In genomic region chr14:103116645-103117044, GRCh38 we compare ENCODE assay signal across 19 cellular contexts. TPM values are rescaled to one million over a fixed set of nuclear protein-coding genes. Genes with fewer than 3 reads are reported as not detected.
DNase-seq lines count a peak whose midpoint lies in the region; ATAC-seq, FAIRE-seq and TF ChIP-seq lines count a peak whose summit lies in the region.
"Had no signal": no experiment of that assay in that cellular context is flagged by ENCODE, and none has a peak within 500 bp of the region (broad histone marks: within the 10 kb centered on the region; RNA-seq: fewer than 3 reads in every experiment).

No MANE protein-coding gene starts in this region.

- H3K4me2 ChIP-seq in GM12878 (ENCODE audit: control insufficient read depth, insufficient read depth) = no peak overlapping the region

- TF ChIP-seq EP300 in GM12878 (IDR thresholded peaks at IDR 0.05; ENCODE audit: borderline replicate concordance in 1 of 2, control insufficient read depth in 1 of 2, low read depth in 2 of 2, low read length in 2 of 2) = no peak

- TF ChIP-seq CTCF in CD14-positive monocyte (IDR thresholded peaks at IDR 0.05) (no peak), GM12878 (IDR thresholded peaks at IDR 0.05 in 2 of 3, conservative IDR thresholded peaks at IDR 0.05 in 1 of 3; ENCODE audit: control insufficient read depth in 2 of 3, extremely low read depth in 1 of 3, insufficient read depth in 1 of 3, low read depth in 3 of 3, low read length in 3 of 3) (no peak), neutrophil (IDR thresholded peaks at IDR 0.05) (no peak)

- H3K9me3 Mint-ChIP-seq in CD14-positive monocyte = no peaks in the 10 kb centered on the region
- H3K9me3 Mint-ChIP-seq in activated CD4-positive, alpha-beta T cell treated with anti-CD3 and anti-CD28 coated beads, Interleukin-2, amount 10 ng/mL, durations not matched to agents 24 days and 14 days = no peaks in the 10 kb centered on the region
- H3K9me3 Mint-ChIP-seq: CD4-positive, alpha-beta memory T cell had no signal

- no peak overlapping the region for H3K4me3 Mint-ChIP-seq in CD14-positive monocyte
- H3K4me3 Mint-ChIP-seq in activated CD4-positive, alpha-beta T cell treated with anti-CD3 and anti-CD28 coated beads, Interleukin-2, amount 10 ng/mL, durations not matched to agents 24 days and 14 days = no peak overlapping the region

- no peaks in the 10 kb centered on the region for H4K20me1 ChIP-seq in GM12878 (ENCODE audit: control insufficient read depth, insufficient read depth)

- FAIRE-seq in GM12878 (lab: Jason Lieb, UNC) = no peak
- FAIRE-seq: D721Med had no signal

- H3K27ac Mint-ChIP-seq in CD14-positive monocyte = peak overlapping the region in 5 of 7 donors; percentile 41 to 87 (median 85)
- no peak overlapping the region for H3K27ac Mint-ChIP-seq in activated CD4-positive, alpha-beta T cell treated with anti-CD3 and anti-CD28 coated beads, Interleukin-2, amount 10 ng/mL, durations not matched to agents 24 days and 14 days
- H3K27ac Mint-ChIP-seq: CD4-positive, alpha-beta memory T cell had no signal

- no peak overlapping the region for H3K9ac ChIP-seq in GM12878 (ENCODE audit: control insufficient read depth, insufficient read depth, low read length)

- SMC1A ChIA-PET in GM12878 (lab: Charles Lee; ENCODE audit: uncharacterized antibody, unreplicated experiment) = interaction anchor here (0.6 to 2.5 kb wide), 2 partner anchors 11 to 127 kb away, joined by 3 to 11 read pairs; no protein-coding TSS in a partner anchor

- no peak for TF ChIP-seq RAD21 in GM12878 (IDR thresholded peaks at IDR 0.05; ENCODE audit: insufficient read depth, low read depth, low read length)

- no peak for ATAC-seq in GM12878
- ATAC-seq in activated CD4-positive, CD25-positive, alpha-beta regulatory T cell treated with anti-CD3 and anti-CD28 coated beads, Interleukin-2, amount 50 U/mL, for 24 hours = no peak

- H3K4me1 ChIP-seq in GM12878 (ENCODE audit: control insufficient read depth, insufficient read depth, low read length) (peaks cover 44% of the 10 kb centered on the region), neutrophil (ENCODE audit: control insufficient read depth in 1 of 2, insufficient read depth in 1 of 2, low read depth in 1 of 2, low read length in 1 of 2) (peaks cover 87 to 96% of the 10 kb centered on the region in 2 experiments)

- H3K27me3 ChIP-seq in GM12878 (replicated peaks in 1 of 2; ENCODE audit: control insufficient read depth in 2 of 2, insufficient read depth in 2 of 2, low read length in 1 of 2) (no peaks in the 10 kb centered on the region), neutrophil (no peaks in the 10 kb centered on the region)

- no peak for TF ChIP-seq POLR2A in GM12878 (IDR thresholded peaks at IDR 0.05; ENCODE audit: low read depth, low read length)

- H3K36me3 ChIP-seq in GM12878 (ENCODE audit: control insufficient read depth in 2 of 2, insufficient read depth in 2 of 2, low read length in 1 of 2) (no peaks in the 10 kb centered on the region), neutrophil (no peaks in the 10 kb centered on the region)

- no peak overlapping the region for H2AFZ ChIP-seq in GM12878 (ENCODE audit: control insufficient read depth, low read depth, low read length)

- no peaks in the 10 kb centered on the region for H3K36me3 Mint-ChIP-seq in CD14-positive monocyte
- H3K36me3 Mint-ChIP-seq in activated CD4-positive, alpha-beta T cell treated with anti-CD3 and anti-CD28 coated beads, Interleukin-2, amount 10 ng/mL, durations not matched to agents 24 days and 14 days (ENCODE audit: low read depth) = no peaks in the 10 kb centered on the region
- H3K36me3 Mint-ChIP-seq: CD4-positive, alpha-beta memory T cell had no signal

- no TSS peak for BruUV-seq in GM12878 (replicated peaks; lab: Mats Ljungman, UMichigan)

- H3K4me1 Mint-ChIP-seq in CD14-positive monocyte = peaks cover 91% of the 10 kb centered on the region
- H3K4me1 Mint-ChIP-seq in activated CD4-positive, alpha-beta T cell treated with anti-CD3 and anti-CD28 coated beads, Interleukin-2, amount 10 ng/mL, durations not matched to agents 24 days and 14 days = peaks cover 8% of the 10 kb centered on the region

- DNase-seq in CD14-positive monocyte (ENCODE audit: low spot score) = no peak
- peak; percentile 22 for DNase-seq in HT1080 (ENCODE audit: low read depth)
- DNase-seq in GM12878 (ENCODE audit: low read depth, low spot score) = no peak
- no peak for DNase-seq in activated CD4-positive, alpha-beta T cell treated with anti-CD3 and anti-CD28 coated beads, Interleukin-2, amount 10 ng/mL, durations not matched to agents 24 days and 14 days
- no peak for DNase-seq in DMS79 treated with DMSO at 0.1 percent for 48 hours (lab: John Stamatoyannopoulos, UW)
- DNase-seq: CD4-positive, alpha-beta memory T cell; Karpas-422; NCI-H1048; NCI-H146; NCI-H2029 treated with DMSO at 0.1 percent for 48 hours; NCI-H82; OCI-M1 had no signal

- CTCF ChIA-PET in GM12878 (lab: Yijun Ruan, JAX) = interaction anchor here (2.5 to 4.9 kb wide), 2 partner anchors 11 kb away, joined by 16 to 23 read pairs; no protein-coding TSS in a partner anchor

- in situ Hi-C loops in GM12878 (cut with MboI) = no loop called here

- 98% methylated on average over 16 of the region's 16 CpGs for whole genome bisulfite sequencing in GM12878 (ENCODE audit: insufficient coverage, insufficient replicate concordance, low lambda C conversion rate, missing lambda C conversion rate)

- no peaks in the 10 kb centered on the region for H3K9me3 ChIP-seq in GM12878 (replicated peaks; ENCODE audit: control insufficient read depth, insufficient read depth, low read length)
- no peaks in the 10 kb centered on the region for H3K9me3 ChIP-seq in neutrophil

- no peak overlapping the region for H3K4me3 ChIP-seq in GM12878
- no peak overlapping the region for H3K4me3 ChIP-seq in neutrophil (ENCODE audit: low read depth in 1 of 2, low read length in 1 of 2)

- H3K27me3 Mint-ChIP-seq in CD14-positive monocyte (ENCODE audit: low read depth in 3 of 3) = peaks cover 0 to 4% (median 0%) of the 10 kb centered on the region in 3 donors
- H3K27me3 Mint-ChIP-seq in activated CD4-positive, alpha-beta T cell treated with anti-CD3 and anti-CD28 coated beads, Interleukin-2, amount 10 ng/mL, durations not matched to agents 24 days and 14 days = peaks cover 14% of the 10 kb centered on the region

- intact Hi-C loops in CD14-positive monocyte (cut with micrococcal nuclease) (loop anchor here in 1 of 2 donors (5.0 kb wide), 1 partner anchor 216 kb away; the partner anchor contains the start of gene EIF5), GM12878 (cut with micrococcal nuclease; ENCODE audit: unreplicated experiment) (no loop called here)
- intact Hi-C loops in activated CD4-positive, alpha-beta T cell treated with anti-CD3 and anti-CD28 coated beads, Interleukin-2, amount 10 ng/mL, durations not matched to agents 24 days and 14 days (cut with micrococcal nuclease) = no loop called here

- POLR2A ChIA-PET in GM12878 (lab: Charles Lee) = no interaction called here

- H3K27ac ChIP-seq in GM12878 (ENCODE audit: control insufficient read depth, insufficient read depth) = no peak overlapping the region
- H3K27ac ChIP-seq in neutrophil = peak overlapping the region; percentile 97

- H3K79me2 ChIP-seq in GM12878 (ENCODE audit: control insufficient read depth, insufficient read depth, low read length) = no peaks in the 10 kb centered on the region

- RAD21 ChIA-PET in GM12878 (lab: Charles Lee; ENCODE audit: unreplicated experiment) = interaction anchor here (1.3 to 1.7 kb wide), 2 partner anchors 24 to 26 kb away, joined by 5 to 6 read pairs; no protein-coding TSS in a partner anchor

RNA-seq across cellular contexts. Expression of gene TNFAIP2, which starts 6.6 kb away (rescaled TPM):
- polyA plus RNA-seq in CD14-positive monocyte (10 to 100 TPM; 41.5 to 50.8 TPM), GM12878 (2011; rRNA removed) (38.5 and 66.7 TPM in 2 replicates), GM12878 (2014; fragmentation: Illumina TruSeq; extraction: Trizol) (36.8 and 67.5 TPM in 2 replicates), GM12878 (2014; fragmentation: Nextera tagmentation; extraction: Ambion mirVana) (100 to 1,000 TPM in 1 of 2 experiments, 10 to 100 TPM in 1; 85.6 to 106 TPM), GM12878 (2014; rRNA removed) (137 and 150 TPM in 2 replicates), GM12878 (2016; fragmentation: Nextera tagmentation; extraction: Ambion mirVana) (1 to 10 TPM; 7.1 TPM)
- 17.6 and 26.1 TPM in 2 replicates for total RNA-seq in HT1080 (2014; rRNA removed; shearing (Covaris generic))
- polyA plus RNA-seq in HT1080 (2015; cell fraction: cytosol; rRNA removed) = 23.3 and 23.8 TPM in 2 replicates
- polyA plus RNA-seq in HT1080 (2015; cell fraction: nucleus; rRNA removed) = 59.9 and 65.3 TPM in 2 replicates
- 228 and 277 TPM in 2 replicates for total RNA-seq in GM12878 (2013; cell fraction: nucleolus; rRNA removed)
- total RNA-seq in GM12878 (2014; rRNA removed) (75.4 and 81.6 TPM in 2 replicates), GM12878 (2014; rRNA removed; fragmentation: Illumina TruSeq; extraction: Trizol) (51.0 and 58.3 TPM in 2 replicates), GM12878 (2021) (107 and 116 TPM in 2 replicates)
- 25.2 TPM for polyA plus RNA-seq in GM12878 (2011; ENCODE audit: low read depth)
- 82.8 and 101 TPM in 2 replicates for polyA plus RNA-seq in GM12878 (2011; cell fraction: cytosol; rRNA removed)
- 340 and 362 TPM in 2 replicates for polyA plus RNA-seq in GM12878 (2011; cell fraction: nucleus; rRNA removed)
- 41.1 and 61.7 TPM in 2 replicates for polyA plus RNA-seq in GM12878 (2012)
- 29.0 and 63.6 TPM in 2 replicates for polyA minus RNA-seq in GM12878 (2011; rRNA and poly(A)+ RNA removed)
- 40.4 and 44.5 TPM in 2 replicates for polyA minus RNA-seq in GM12878 (2011; cell fraction: cytosol; rRNA and poly(A)+ RNA removed)
- polyA minus RNA-seq in GM12878 (2011; cell fraction: nucleus; rRNA and poly(A)+ RNA removed) = 25.3 and 36.6 TPM in 2 replicates
- total RNA-seq in activated CD4-positive, alpha-beta T cell treated with anti-CD3 and anti-CD28 coated beads, Interleukin-2, amount 10 ng/mL, durations not matched to agents 24 days and 14 days = 0.37 and 0.50 TPM in 2 replicates
- polyA plus RNA-seq: CD4-positive, alpha-beta memory T cell had no signal

RNA-seq across cellular contexts. Expression of gene EXOC3L4, which starts 22.1 kb away (rescaled TPM):
- polyA plus RNA-seq in CD14-positive monocyte (not detected), GM12878 (2011; rRNA removed) (not detected in 2 replicates), GM12878 (2014; fragmentation: Illumina TruSeq; extraction: Trizol) (not detected in 2 replicates), GM12878 (2014; fragmentation: Nextera tagmentation; extraction: Ambion mirVana) (not detected), GM12878 (2014; rRNA removed) (not detected in 2 replicates), GM12878 (2016; fragmentation: Nextera tagmentation; extraction: Ambion mirVana) (not detected)
- not detected in 2 replicates for total RNA-seq in HT1080 (2014; rRNA removed; shearing (Covaris generic))
- 0.37 TPM in 1 of 2 replicates, not detected in the other for polyA plus RNA-seq in HT1080 (2015; cell fraction: cytosol; rRNA removed)
- polyA plus RNA-seq in HT1080 (2015; cell fraction: nucleus; rRNA removed) = 0.25 TPM in 1 of 2 replicates, not detected in the other
- total RNA-seq in GM12878 (2013; cell fraction: nucleolus; rRNA removed) = not detected in 2 replicates
- total RNA-seq in GM12878 (2014; rRNA removed) (not detected in 2 replicates), GM12878 (2014; rRNA removed; fragmentation: Illumina TruSeq; extraction: Trizol) (not detected in 2 replicates), GM12878 (2021) (not detected in 2 replicates)
- not detected for polyA plus RNA-seq in GM12878 (2011; ENCODE audit: low read depth)
- not detected in 2 replicates for polyA plus RNA-seq in GM12878 (2011; cell fraction: cytosol; rRNA removed)
- 0.15 TPM in 1 of 2 replicates, not detected in the other for polyA plus RNA-seq in GM12878 (2011; cell fraction: nucleus; rRNA removed)
- not detected in 2 replicates for polyA plus RNA-seq in GM12878 (2012)
- not detected in 2 replicates for polyA minus RNA-seq in GM12878 (2011; rRNA and poly(A)+ RNA removed)
- not detected in 2 replicates for polyA minus RNA-seq in GM12878 (2011; cell fraction: cytosol; rRNA and poly(A)+ RNA removed)
- polyA minus RNA-seq in GM12878 (2011; cell fraction: nucleus; rRNA and poly(A)+ RNA removed) = not detected in 2 replicates
- not detected in 2 replicates for total RNA-seq in activated CD4-positive, alpha-beta T cell treated with anti-CD3 and anti-CD28 coated beads, Interleukin-2, amount 10 ng/mL, durations not matched to agents 24 days and 14 days
- total RNA-seq: CD4-positive, alpha-beta memory T cell; MCF 10A; T-helper 1 cell treated with Interleukin-12 subunit alpha and Interleukin-12 subunit beta and Interleukin-4 antibody, amounts not matched to agents 30 ng/mL and 1 ng/mL, for 36 hours had no signal
- polyA plus RNA-seq: AG04450; CD4-positive, alpha-beta memory T cell had no signal

RNA-seq across cellular contexts. Expression of gene LBHD2, which starts 32.6 kb away (rescaled TPM):
- not detected for polyA plus RNA-seq in CD14-positive monocyte
- not detected in 2 replicates for total RNA-seq in HT1080 (2014; rRNA removed; shearing (Covaris generic))
- not detected in 2 replicates for polyA plus RNA-seq in HT1080 (2015; cell fraction: cytosol; rRNA removed)
- polyA plus RNA-seq in HT1080 (2015; cell fraction: nucleus; rRNA removed) = not detected in 2 replicates
- not detected in 2 replicates for total RNA-seq in GM12878 (2013; cell fraction: nucleolus; rRNA removed)
- total RNA-seq in GM12878 (2014; rRNA removed) = not detected in 2 replicates
- total RNA-seq in GM12878 (2014; rRNA removed; fragmentation: Illumina TruSeq; extraction: Trizol) = not detected in 2 replicates
- total RNA-seq in GM12878 (2021) = not detected in 2 replicates
- not detected for polyA plus RNA-seq in GM12878 (2011; ENCODE audit: low read depth)
- polyA plus RNA-seq in GM12878 (2011; rRNA removed) = not detected in 2 replicates
- not detected in 2 replicates for polyA plus RNA-seq in GM12878 (2011; cell fraction: cytosol; rRNA removed)
- not detected in 2 replicates for polyA plus RNA-seq in GM12878 (2011; cell fraction: nucleus; rRNA removed)
- polyA plus RNA-seq in GM12878 (2012) = not detected in 2 replicates
- polyA plus RNA-seq in GM12878 (2014; fragmentation: Illumina TruSeq; extraction: Trizol) = not detected in 2 replicates
- not detected for polyA plus RNA-seq in GM12878 (2014; fragmentation: Nextera tagmentation; extraction: Ambion mirVana)
- not detected in 2 replicates for polyA plus RNA-seq in GM12878 (2014; rRNA removed)
- polyA plus RNA-seq in GM12878 (2016; fragmentation: Nextera tagmentation; extraction: Ambion mirVana) = not detected
- polyA minus RNA-seq in GM12878 (2011; rRNA and poly(A)+ RNA removed) = not detected in 2 replicates
- not detected in 2 replicates for polyA minus RNA-seq in GM12878 (2011; cell fraction: cytosol; rRNA and poly(A)+ RNA removed)
- not detected in 2 replicates for polyA minus RNA-seq in GM12878 (2011; cell fraction: nucleus; rRNA and poly(A)+ RNA removed)
- not detected in 2 replicates for total RNA-seq in activated CD4-positive, alpha-beta T cell treated with anti-CD3 and anti-CD28 coated beads, Interleukin-2, amount 10 ng/mL, durations not matched to agents 24 days and 14 days
- total RNA-seq: CD4-positive, alpha-beta memory T cell; MCF 10A; NCI-H460; T-helper 1 cell treated with Interleukin-12 subunit alpha and Interleukin-12 subunit beta and Interleukin-4 antibody, amounts not matched to agents 30 ng/mL and 1 ng/mL, for 36 hours had no signal
- polyA plus RNA-seq: AG04450; CD4-positive, alpha-beta memory T cell had no signal

RNA-seq across cellular contexts. Expression of gene CDC42BPB, which starts 59.3 kb away (rescaled TPM):
- polyA plus RNA-seq in CD14-positive monocyte (under 1 TPM; 0.25 to 0.60 TPM), GM12878 (2011; rRNA removed) (17.4 and 22.1 TPM in 2 replicates), GM12878 (2014; fragmentation: Illumina TruSeq; extraction: Trizol) (8.4 and 15.9 TPM in 2 replicates), GM12878 (2014; fragmentation: Nextera tagmentation; extraction: Ambion mirVana) (under 1 TPM; 0.42 to 0.46 TPM), GM12878 (2014; rRNA removed) (18.3 and 23.6 TPM in 2 replicates), GM12878 (2016; fragmentation: Nextera tagmentation; extraction: Ambion mirVana) (1 to 10 TPM in 1 of 2 experiments, under 1 TPM in 1; 0.82 to 1.7 TPM)
- 42.1 and 54.3 TPM in 2 replicates for total RNA-seq in HT1080 (2014; rRNA removed; shearing (Covaris generic))
- polyA plus RNA-seq in HT1080 (2015; cell fraction: cytosol; rRNA removed) = 53.6 and 62.3 TPM in 2 replicates
- polyA plus RNA-seq in HT1080 (2015; cell fraction: nucleus; rRNA removed) = 121 and 123 TPM in 2 replicates
- 103 and 127 TPM in 2 replicates for total RNA-seq in GM12878 (2013; cell fraction: nucleolus; rRNA removed)
- total RNA-seq in GM12878 (2014; rRNA removed) (15.3 and 19.9 TPM in 2 replicates), GM12878 (2014; rRNA removed; fragmentation: Illumina TruSeq; extraction: Trizol) (10.0 and 10.7 TPM in 2 replicates), GM12878 (2021) (20.3 and 22.0 TPM in 2 replicates)
- polyA plus RNA-seq in GM12878 (2011; ENCODE audit: low read depth) = 9.3 TPM
- polyA plus RNA-seq in GM12878 (2011; cell fraction: cytosol; rRNA removed) = 23.8 and 26.2 TPM in 2 replicates
- polyA plus RNA-seq in GM12878 (2011; cell fraction: nucleus; rRNA removed) = 61.2 and 90.5 TPM in 2 replicates
- polyA plus RNA-seq in GM12878 (2012) = 12.2 and 14.2 TPM in 2 replicates
- 44.8 and 46.7 TPM in 2 replicates for polyA minus RNA-seq in GM12878 (2011; rRNA and poly(A)+ RNA removed)
- polyA minus RNA-seq in GM12878 (2011; cell fraction: cytosol; rRNA and poly(A)+ RNA removed) = 14.2 and 15.8 TPM in 2 replicates
- polyA minus RNA-seq in GM12878 (2011; cell fraction: nucleus; rRNA and poly(A)+ RNA removed) = 20.3 and 38.5 TPM in 2 replicates
- total RNA-seq in activated CD4-positive, alpha-beta T cell treated with anti-CD3 and anti-CD28 coated beads, Interleukin-2, amount 10 ng/mL, durations not matched to agents 24 days and 14 days = 1.5 and 1.7 TPM in 2 replicates

Comparison
In these comparisons a context has a peak if more than half of its experiments do, and no peak if none do; other contexts are left out.
1. RNA of gene TNFAIP2, which starts 6.6 kb away (total RNA-seq): 51.0 to 277 TPM in GM12878 and 17.6 to 26.1 TPM in HT1080; 0.37 to 0.50 TPM in activated CD4-positive, alpha-beta T cell treated with anti-CD3 and anti-CD28 coated beads, Interleukin-2, amount 10 ng/mL, durations not matched to agents 24 days and 14 days; every median in the first group is over 10 times any median in the second.